In the genomic region with DNA sequence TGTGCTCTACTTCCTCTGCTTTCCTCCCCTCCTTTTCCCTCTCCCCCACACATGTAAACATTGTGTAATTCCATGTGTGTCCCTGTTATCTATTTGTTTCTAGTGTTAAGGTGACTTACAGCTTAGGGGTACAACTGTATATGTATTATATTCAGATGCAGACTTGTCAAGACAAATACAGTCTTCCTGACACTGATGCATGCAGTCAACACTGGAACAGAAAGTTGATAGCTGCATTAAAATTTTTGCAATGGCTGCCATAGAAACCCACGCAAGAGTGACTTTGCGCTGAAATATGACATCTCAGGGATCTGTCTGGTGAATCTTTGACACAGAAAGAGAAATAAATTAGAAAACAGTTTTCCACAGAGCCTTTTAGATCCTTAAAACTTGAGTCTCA, we compare ENCODE assay signal across 7 cellular contexts.
"Had no signal": no experiment of that assay in that cellular context is flagged by ENCODE, and none has a peak within 500 bp of the region (broad histone marks: within the 10 kb centered on the region; RNA-seq: fewer than 3 reads in every experiment).

No MANE protein-coding gene starts in this region.

- DNase-seq: GDM1, GF-D8 had no signal

- H3K4me3 ChIP-seq: GM12878 had no signal

- FAIRE-seq: G401.6, GM12878, GM12891, GM12892, GM19239 had no signal
